ENCODE assay signal across 11 cellular contexts in genomic region chr10:61642692-61643091, GRCh38. TPM values are rescaled to one million over a fixed set of nuclear protein-coding genes. Genes with fewer than 3 reads are reported as not detected.
DNase-seq lines count a peak whose midpoint lies in the region; FAIRE-seq and TF ChIP-seq lines count a peak whose summit lies in the region.
"Had no signal": no experiment of that assay in that cellular context is flagged by ENCODE, and none has a peak within 500 bp of the region (broad histone marks: within the 10 kb centered on the region; RNA-seq: fewer than 3 reads in every experiment).

No MANE protein-coding gene starts in this region.

- no peaks in the 10 kb centered on the region for H3K9me3 Mint-ChIP-seq in immature natural killer cell
- H3K9me3 Mint-ChIP-seq: activated naive CD4-positive, alpha-beta T cell treated with anti-CD3 and anti-CD28 coated beads, Interleukin-2, amount 50 U/mL, for 24 hours had no signal

- no peaks in the 10 kb centered on the region for H3K27me3 ChIP-seq in skeletal muscle satellite cell (ENCODE audit: control insufficient read depth, insufficient read depth, low read length)
- H3K27me3 ChIP-seq: tibial nerve had no signal

- peaks cover under 1 to 2% (median 1%) of the 10 kb centered on the region in 3 donors for H3K27me3 Mint-ChIP-seq in immature natural killer cell (ENCODE audit: low read depth in 3 of 3)

- DNase-seq in HT1080 (ENCODE audit: low read depth) (peak; percentile 7), astrocyte of the hippocampus (ENCODE audit: low read depth, low spot score) (peak; percentile 71), foreskin fibroblast (peak; percentile 70 to 85), H4 (ENCODE audit: low spot score) (no peak), immature natural killer cell (no peak), GM19239 (ENCODE audit: insufficient read length, low spot score) (no peak)
- DNase-seq: Caco-2 had no signal

- no peak for FAIRE-seq in GM19239 (lab: Jason Lieb, UNC)

- H3K27ac Mint-ChIP-seq in immature natural killer cell = no peak overlapping the region
- H3K27ac Mint-ChIP-seq: activated naive CD4-positive, alpha-beta T cell treated with anti-CD3 and anti-CD28 coated beads, Interleukin-2, amount 50 U/mL, for 24 hours had no signal

- no peak overlapping the region for H3K9ac ChIP-seq in skeletal muscle satellite cell (ENCODE audit: low read depth, low read length)

- H3K36me3 Mint-ChIP-seq in immature natural killer cell = no peaks in the 10 kb centered on the region
- H3K36me3 Mint-ChIP-seq: activated naive CD4-positive, alpha-beta T cell treated with anti-CD3 and anti-CD28 coated beads, Interleukin-2, amount 50 U/mL, for 24 hours had no signal

- no peak overlapping the region for H3K4me3 Mint-ChIP-seq in immature natural killer cell
- H3K4me3 Mint-ChIP-seq: activated naive CD4-positive, alpha-beta T cell treated with anti-CD3 and anti-CD28 coated beads, Interleukin-2, amount 50 U/mL, for 24 hours had no signal

- H3K4me1 Mint-ChIP-seq in immature natural killer cell = no peaks in the 10 kb centered on the region
- H3K4me1 Mint-ChIP-seq: activated naive CD4-positive, alpha-beta T cell treated with anti-CD3 and anti-CD28 coated beads, Interleukin-2, amount 50 U/mL, for 24 hours had no signal

- no peak for TF ChIP-seq CTCF in foreskin fibroblast (IDR thresholded peaks at IDR 0.05; ENCODE audit: low read depth, low read length)

- H3K4me1 ChIP-seq in skeletal muscle satellite cell (ENCODE audit: control insufficient read depth, insufficient read depth, low read length) = peaks cover 25% of the 10 kb centered on the region
- H3K4me1 ChIP-seq: Caco-2 had no signal

- peak overlapping the region; percentile 64 for H3K4me2 ChIP-seq in skeletal muscle satellite cell (ENCODE audit: low read length)
- H3K4me2 ChIP-seq: smooth muscle cell had no signal

- no peaks in the 10 kb centered on the region for H3K9me3 ChIP-seq in skeletal muscle satellite cell (replicated peaks; ENCODE audit: low read length)
- H3K9me3 ChIP-seq: Caco-2, tibial nerve had no signal

- H3K4me3 ChIP-seq in foreskin fibroblast (ENCODE audit: low read depth in 1 of 2, low read length in 2 of 2) = peak overlapping the region; percentile 13 to 29
- no peak overlapping the region for H3K4me3 ChIP-seq in skeletal muscle satellite cell (ENCODE audit: low read length)
- H3K4me3 ChIP-seq: smooth muscle cell, tibial nerve had no signal

- no peaks in the 10 kb centered on the region for H3K36me3 ChIP-seq in skeletal muscle satellite cell (ENCODE audit: insufficient read depth, low read length)
- H3K36me3 ChIP-seq: tibial nerve had no signal

RNA-seq across cellular contexts. Expression of gene CABCOCO1, which starts 20.0 kb away (rescaled TPM):
- total RNA-seq in HT1080 (2014; rRNA removed; shearing (Covaris generic)) = not detected in 2 replicates
- 0.08 TPM in 1 of 2 replicates, not detected in the other for polyA plus RNA-seq in HT1080 (2015; cell fraction: cytosol; rRNA removed)
- polyA plus RNA-seq in HT1080 (2015; cell fraction: nucleus; rRNA removed) = 0.10 TPM in 1 of 2 replicates, not detected in the other
- total RNA-seq in skeletal muscle satellite cell (2012; rRNA removed) = 0.66 and 0.76 TPM in 2 replicates
- total RNA-seq in H4 (2014; rRNA removed; shearing (Covaris generic)) = 0.91 and 1.2 TPM in 2 replicates
- polyA plus RNA-seq in immature natural killer cell = not detected
- total RNA-seq: Caco-2, smooth muscle cell, tibial nerve had no signal

Comparison
In these comparisons a context has a peak if more than half of its experiments do, and no peak if none do; other contexts are left out.
1. DNase-seq: peak in HT1080 (single experiment), astrocyte of the hippocampus (single experiment) and foreskin fibroblast (2 of 2); none in H4 (single experiment), immature natural killer cell (0 of 3) and GM19239 (single experiment).